11 cellular contexts compared by ENCODE assay signal in the genomic region with DNA sequence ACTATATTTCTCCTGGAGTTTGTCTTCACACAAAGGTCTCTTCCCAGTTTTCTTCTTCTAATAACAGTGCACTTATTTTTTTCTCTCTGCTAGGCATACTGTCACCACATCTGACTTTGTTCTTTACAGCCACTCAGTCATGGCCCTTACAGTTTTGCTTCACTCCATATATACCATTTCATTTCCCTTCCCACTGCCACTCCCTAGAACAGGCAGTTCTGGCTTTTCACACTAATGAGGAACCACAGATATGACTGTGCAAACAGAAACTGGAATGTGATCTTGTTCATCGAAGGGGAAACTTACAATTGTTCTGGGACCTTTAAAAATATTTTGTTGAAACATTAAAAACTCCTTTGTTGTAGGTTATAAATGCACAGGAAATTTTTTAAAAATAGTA.
DNase-seq lines count a peak whose midpoint lies in the region; TF ChIP-seq lines count a peak whose summit lies in the region.
"Had no signal": no experiment of that assay in that cellular context is flagged by ENCODE, and none has a peak within 500 bp of the region (broad histone marks: within the 10 kb centered on the region; RNA-seq: fewer than 3 reads in every experiment).

No MANE protein-coding gene starts in this region.

- no peaks in the 10 kb centered on the region for H3K4me1 ChIP-seq in endodermal cell (ENCODE audit: control insufficient read depth, insufficient read depth, low read length)

- H3K36me3 ChIP-seq in endodermal cell (ENCODE audit: control insufficient read depth, insufficient read depth, low read length), result no peaks in the 10 kb centered on the region

- TF ChIP-seq CTCF in NB4 (IDR thresholded peaks at IDR 0.05; ENCODE audit: low read depth, low read length), result no peak
- no peak for TF ChIP-seq CTCF in chondrocyte (IDR thresholded peaks at IDR 0.05)
- TF ChIP-seq CTCF in nephron progenitor cell (IDR thresholded peaks at IDR 0.05), result no peak
- TF ChIP-seq CTCF in endodermal cell (conservative IDR thresholded peaks at IDR 0.05), result no peak

- 60 to 89% methylated on average over 1 of the region's 1 CpG for WGBS in endodermal cell (ENCODE audit: insufficient coverage in 1 of 2, insufficient read length in 1 of 2), 2 experiments

- H3K27me3 ChIP-seq in endodermal cell (ENCODE audit: control insufficient read depth, insufficient read depth, low read length, poor library complexity, severe bottlenecking), result no peaks in the 10 kb centered on the region

- H3K36me3 Mint-ChIP-seq in chondrocyte (ENCODE audit: low read depth), result no peaks in the 10 kb centered on the region
- H3K36me3 Mint-ChIP-seq in nephron progenitor cell (ENCODE audit: low read depth), result no peaks in the 10 kb centered on the region
- H3K36me3 Mint-ChIP-seq in endodermal cell (ENCODE audit: low read depth), result no peaks in the 10 kb centered on the region
- H3K36me3 Mint-ChIP-seq: activated naive CD8-positive, alpha-beta T cell treated with anti-CD3 and anti-CD28 coated beads, Interleukin-2, amount 10 ng/mL, durations not matched to agents 7 days and 5 days; CD8-positive, alpha-beta memory T cell had no signal

- DNase-seq in DMS53 (lab: John Stamatoyannopoulos, UW) (peak; percentile 52), NB4 (ENCODE audit: low read depth) (peak; percentile 51), chondrocyte (ENCODE audit: low spot score) (no peak), nephron progenitor cell (no peak), GF-D8 (lab: John Stamatoyannopoulos, UW) (no peak), endodermal cell (no peak)
- DNase-seq in stimulated activated CD4-positive, alpha-beta T cell treated with anti-CD3 and anti-CD28 coated beads, Interleukin-1b, Interleukin-23, amount 100 ng/mL, for 48 hours, result no peak
- DNase-seq in effector CD8-positive, alpha-beta T cell (lab: John Stamatoyannopoulos, UW), result no peak
- DNase-seq: activated naive CD8-positive, alpha-beta T cell treated with anti-CD3 and anti-CD28 coated beads, Interleukin-2, amount 10 ng/mL, durations not matched to agents 7 days and 5 days; CD8-positive, alpha-beta memory T cell; NCI-H226 had no signal

- H3K4me1 Mint-ChIP-seq in chondrocyte (ENCODE audit: low read depth) (peaks cover 15% of the 10 kb centered on the region), nephron progenitor cell (peaks cover 9% of the 10 kb centered on the region), endodermal cell (peaks cover 4% of the 10 kb centered on the region)
- H3K4me1 Mint-ChIP-seq: activated naive CD8-positive, alpha-beta T cell treated with anti-CD3 and anti-CD28 coated beads, Interleukin-2, amount 10 ng/mL, durations not matched to agents 7 days and 5 days; CD8-positive, alpha-beta memory T cell had no signal

- no peak overlapping the region for H3K4me3 Mint-ChIP-seq in chondrocyte (ENCODE audit: unreplicated experiment)
- H3K4me3 Mint-ChIP-seq in nephron progenitor cell, result no peak overlapping the region
- H3K4me3 Mint-ChIP-seq in endodermal cell, result no peak overlapping the region
- H3K4me3 Mint-ChIP-seq: activated naive CD8-positive, alpha-beta T cell treated with anti-CD3 and anti-CD28 coated beads, Interleukin-2, amount 10 ng/mL, durations not matched to agents 7 days and 5 days; CD8-positive, alpha-beta memory T cell had no signal

- TF ChIP-seq POLR2A in NB4 (IDR thresholded peaks at IDR 0.05; ENCODE audit: extremely low read depth, insufficient read length), result no peak

- no peaks in the 10 kb centered on the region for H3K9me3 ChIP-seq in endodermal cell (ENCODE audit: control insufficient read depth, low read length)

- H3K27ac ChIP-seq in endodermal cell (ENCODE audit: low read depth, low read length), result no peak overlapping the region

- no peaks in the 10 kb centered on the region for H3K9me3 Mint-ChIP-seq in chondrocyte (ENCODE audit: low read depth)
- H3K9me3 Mint-ChIP-seq in nephron progenitor cell, result no peaks in the 10 kb centered on the region
- H3K9me3 Mint-ChIP-seq in endodermal cell, result no peaks in the 10 kb centered on the region
- H3K9me3 Mint-ChIP-seq: activated naive CD8-positive, alpha-beta T cell treated with anti-CD3 and anti-CD28 coated beads, Interleukin-2, amount 10 ng/mL, durations not matched to agents 7 days and 5 days; CD8-positive, alpha-beta memory T cell had no signal

- no peak overlapping the region for H3K9ac ChIP-seq in endodermal cell (ENCODE audit: extremely low read depth, low read length, poor library complexity, severe bottlenecking)

- H3K4me3 ChIP-seq in NB4 (ENCODE audit: low read depth, low read length) (no peak overlapping the region), endodermal cell (ENCODE audit: low read length) (no peak overlapping the region)

- H3K27ac Mint-ChIP-seq in chondrocyte (ENCODE audit: unreplicated experiment) (peak overlapping the region; percentile 53), nephron progenitor cell (peak overlapping the region; percentile 15), endodermal cell (no peak overlapping the region)
- H3K27ac Mint-ChIP-seq: activated naive CD8-positive, alpha-beta T cell treated with anti-CD3 and anti-CD28 coated beads, Interleukin-2, amount 10 ng/mL, durations not matched to agents 7 days and 5 days; CD8-positive, alpha-beta memory T cell had no signal

- H3K27me3 Mint-ChIP-seq in chondrocyte (ENCODE audit: low read depth) (peaks cover 4% of the 10 kb centered on the region), nephron progenitor cell (ENCODE audit: low read depth, poor library complexity) (peaks cover 7% of the 10 kb centered on the region), endodermal cell (ENCODE audit: insufficient read depth) (no peaks in the 10 kb centered on the region)

Comparison
In these comparisons a context has a peak if more than half of its experiments do, and no peak if none do; other contexts are left out.
1. DNase-seq: peak in DMS53 (single experiment) and NB4 (single experiment); none in chondrocyte (single experiment), nephron progenitor cell (single experiment), GF-D8 (single experiment), stimulated activated CD4-positive, alpha-beta T cell treated with anti-CD3 and anti-CD28 coated beads, Interleukin-1b, Interleukin-23, amount 100 ng/mL, for 48 hours (single experiment), endodermal cell (single experiment) and effector CD8-positive, alpha-beta T cell (single experiment).